Comparison of ENCODE assay signal across 13 cellular contexts in the genomic region with DNA sequence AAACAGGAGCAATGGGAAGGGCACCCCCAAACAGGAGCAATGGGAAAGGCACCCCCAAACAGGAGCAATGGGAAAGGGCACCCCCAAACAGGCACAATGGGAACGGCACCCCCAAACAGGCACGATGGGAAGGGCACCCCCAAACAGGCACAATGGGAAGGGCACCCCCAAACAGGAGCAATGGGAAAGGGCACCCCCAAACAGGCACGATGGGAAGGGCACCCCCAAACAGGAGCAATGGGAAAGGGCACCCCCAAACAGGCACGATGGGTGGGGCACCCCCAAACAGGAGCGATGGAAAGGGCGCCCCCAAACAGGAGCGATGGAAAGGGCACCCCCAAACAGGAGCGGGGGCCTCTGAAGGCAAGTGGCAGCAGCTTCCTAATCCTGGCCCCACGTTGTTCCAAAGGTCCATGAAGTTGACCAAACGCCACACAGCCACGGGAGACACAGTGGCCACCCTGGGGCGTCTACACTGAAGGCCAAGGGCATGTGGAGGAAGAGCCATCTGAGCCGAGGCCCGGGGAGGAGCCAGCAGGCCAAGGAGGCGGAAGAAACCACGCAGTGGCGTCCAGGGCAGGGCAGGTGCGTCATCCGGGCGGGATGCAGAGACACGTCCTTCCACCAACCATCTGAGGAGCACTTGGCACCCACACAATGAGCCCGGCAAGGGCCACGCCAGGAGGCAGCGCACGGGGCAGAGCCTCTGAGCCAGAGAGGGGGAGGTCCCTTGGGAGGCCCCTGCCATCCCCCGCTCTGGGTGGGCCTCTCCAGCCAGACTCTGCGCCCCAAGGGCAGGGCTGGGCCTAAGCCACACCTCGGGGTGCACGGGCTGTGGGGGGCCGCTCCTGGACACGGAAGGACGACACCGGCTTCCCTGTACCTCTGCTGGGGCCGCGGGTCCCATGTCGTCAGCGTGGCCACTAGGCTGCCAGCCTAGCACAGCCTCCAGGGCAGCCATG. TPM values are rescaled to one million over a fixed set of nuclear protein-coding genes. Genes with fewer than 3 reads are reported as not detected.
DNase-seq lines count a peak whose midpoint lies in the region; ATAC-seq, FAIRE-seq and TF ChIP-seq lines count a peak whose summit lies in the region.
"Had no signal": no experiment of that assay in that cellular context is flagged by ENCODE, and none has a peak within 500 bp of the region (broad histone marks: within the 10 kb centered on the region; RNA-seq: fewer than 3 reads in every experiment).

No MANE protein-coding gene starts in this region.

- no peak overlapping the region for H3K4me3 ChIP-seq in HepG2 (replicated peaks in 1 of 3; ENCODE audit: insufficient read depth in 1 of 3, low read depth in 2 of 3, low read length in 3 of 3)
- H3K4me3 ChIP-seq: HAP-1 had no signal

- DNase-seq in HT-29 (ENCODE audit: low spot score) (peak; percentile 93), HepG2 (ENCODE audit: low spot score) (no peak), NCI-H146 (lab: John Stamatoyannopoulos, UW) (no peak), epidermal melanocyte (ENCODE audit: insufficient read length, low spot score) (no peak)
- DNase-seq: NCI-H1436; NCI-H2081 treated with DMSO at 0.1 percent for 48 hours; NK-92 treated with Interleukin-12 subunit alpha and Interleukin-12 subunit beta, amount 100 ng/mL, for 24 hours had no signal

- peaks cover 0 to 11% (median 0%) of the 10 kb centered on the region in 5 experiments for H3K9me3 Mint-ChIP-seq in brain

- POLR2A ChIA-PET in HepG2 (lab: Yijun Ruan, JAX) = no interaction called here

- TF ChIP-seq CTCF in 22Rv1 (IDR thresholded peaks at IDR 0.05) (no peak), brain (conservative IDR thresholded peaks at IDR 0.05) (no peak), HepG2 (CRISPR knock-in tag; IDR thresholded peaks at IDR 0.05) (no peak)

- peak overlapping the region in 3 of 5 experiments; percentile 78 to 88 (median 82) for H3K27ac Mint-ChIP-seq in brain

- no peaks in the 10 kb centered on the region for H3K79me2 ChIP-seq in HepG2 (ENCODE audit: insufficient read depth, low read length)

- H3K36me3 ChIP-seq in HepG2 (replicated peaks in 1 of 2; ENCODE audit: control insufficient read depth in 1 of 2, insufficient read depth in 2 of 2, low read length in 2 of 2) = no peaks in the 10 kb centered on the region
- H3K36me3 ChIP-seq: HAP-1 had no signal

- peaks cover 82% of the 10 kb centered on the region for H3K4me1 Mint-ChIP-seq in brain

- intact Hi-C loops in HepG2 (cut with micrococcal nuclease; ENCODE audit: unreplicated experiment) = loop anchor here (5.0 kb wide), 1 partner anchor 105 kb away; no protein-coding TSS in a partner anchor

- H3K27ac ChIP-seq in 22Rv1 (peak overlapping the region; percentile 64), HepG2 (ENCODE audit: extremely low read length, insufficient read depth, low read length) (no peak overlapping the region)

- no peak for TF ChIP-seq POLR2A in HepG2 (IDR thresholded peaks at IDR 0.05; ENCODE audit: insufficient read depth in 1 of 2, low read depth in 2 of 2, low read length in 2 of 2)

- no peak overlapping the region for H3K4me3 Mint-ChIP-seq in brain

- no peak for TF ChIP-seq RAD21 in HepG2 (CRISPR knock-in tag; IDR thresholded peaks at IDR 0.05)

- no peaks in the 10 kb centered on the region for H3K9me3 ChIP-seq in HepG2 (ENCODE audit: low read length)
- H3K9me3 ChIP-seq: HAP-1 had no signal

- TF ChIP-seq EP300 in HepG2 (IDR thresholded peaks at IDR 0.05; ENCODE audit: low read depth in 2 of 2, low read length in 2 of 2) = no peak
- no peak for TF ChIP-seq EP300 in HepG2 (CRISPR knock-in tag; IDR thresholded peaks at IDR 0.05; ENCODE audit: borderline replicate concordance)

- ATAC-seq in HepG2 (no peak), HG03045 (IDR thresholded peaks at IDR 0.05; ENCODE audit: unreplicated experiment) (no peak), HG03135 (IDR thresholded peaks at IDR 0.05; ENCODE audit: unreplicated experiment) (no peak)

- no peak for FAIRE-seq in HepG2 (lab: Jason Lieb, UNC)
- FAIRE-seq: A204.1 had no signal

- H3K27me3 ChIP-seq in HepG2 (ENCODE audit: control insufficient read depth in 1 of 2, insufficient read depth in 2 of 2, low read length in 2 of 2) = peaks cover 32 to 85% of the 10 kb centered on the region in 2 experiments

- in situ Hi-C loops in HepG2 (cut with HindIII; ENCODE audit: extremely low pct_ligation_motif_present, low pct_unique_long_range_greater_than_20kb) = loop anchor here (10.0 kb wide), 1 partner anchor 88 kb away; no protein-coding TSS in a partner anchor

- no peak overlapping the region for H2AFZ ChIP-seq in HepG2 (ENCODE audit: low read length)

- 41% methylated on average over 37 of the region's 37 CpGs for WGBS in HepG2 (ENCODE audit: low lambda C conversion rate)

- BruUV-seq in HepG2 (replicated peaks; lab: Mats Ljungman, UMichigan) = no TSS peak

- no peak overlapping the region for H3K4me2 ChIP-seq in HepG2 (ENCODE audit: low read depth, low read length)

- H4K20me1 ChIP-seq in HepG2 (ENCODE audit: insufficient read depth, low read length) = no peaks in the 10 kb centered on the region; the same call in 1 of the 2 replicates

- H3K36me3 Mint-ChIP-seq in brain = no peaks in the 10 kb centered on the region

- H3K9ac ChIP-seq in HepG2 (ENCODE audit: insufficient read depth, low read depth, low read length) = no peak overlapping the region

- H3K4me1 ChIP-seq in HepG2 (ENCODE audit: insufficient read depth, low read length) = peaks cover 8% of the 10 kb centered on the region; the same call in 1 of the 2 replicates
- H3K4me1 ChIP-seq: HAP-1 had no signal

- CTCF ChIA-PET in HepG2 (lab: Yijun Ruan, JAX; ENCODE audit: low intra/inter-chr PET ratio, low total read pairs) = no interaction called here

- H3K27me3 Mint-ChIP-seq in brain = peaks cover 7% of the 10 kb centered on the region

TF ChIP-seq in HepG2, 621 proteins besides CTCF, POLR2A, EP300 and RAD21 (continues in another document):
- TF ChIP-seq EZH2 (conservative IDR thresholded peaks at IDR 0.05; ENCODE audit: low read depth, low read length) (no peak), ZNF644 (CRISPR knock-in tag; IDR thresholded peaks at IDR 0.05; ENCODE audit: low read depth) (no peak), ZNF776 (CRISPR knock-in tag; IDR thresholded peaks at IDR 0.05) (0 out of 2 replicates have a peak, but pooled peaks have one; percentile 44), AGO1 (IDR thresholded peaks at IDR 0.05; ENCODE audit: low read depth, low read length, poor library complexity, severe bottlenecking) (peak; percentile 18)

RNA-seq across cellular contexts. Expression of a gene that starts 21.5 kb away (rescaled TPM):
- total RNA-seq in HT-29 (2014; rRNA removed; shearing (Covaris generic)) = 76.6 and 78.7 TPM in 2 replicates
- polyA plus RNA-seq in brain (ENCODE audit: insufficient read depth, low read depth, low replicate concordance) (0.48 TPM), HepG2 (2011; rRNA removed) (0.12 and 0.17 TPM in 2 replicates)
- total RNA-seq in HepG2 (2016; rRNA removed; fragmentation: Illumina TruSeq; extraction: Trizol) = 0.09 TPM in 1 of 2 replicates, not detected in the other
- not detected in 2 replicates for total RNA-seq in HepG2 (2016; cell fraction: cytosol; rRNA removed; fragmentation: Illumina TruSeq; extraction: Trizol; ENCODE audit: low read depth)
- total RNA-seq in HepG2 (2016; cell fraction: insoluble cytoplasmic fraction; rRNA removed; fragmentation: Illumina TruSeq; extraction: Trizol) = 0.04 TPM in 1 of 2 replicates, not detected in the other
- 0.09 TPM in 1 of 2 replicates, not detected in the other for total RNA-seq in HepG2 (2016; cell fraction: membrane; rRNA removed; fragmentation: Illumina TruSeq; extraction: Trizol)
- 0.12 TPM in 1 of 2 replicates, not detected in the other for total RNA-seq in HepG2 (2016; cell fraction: nucleus; rRNA removed; fragmentation: Illumina TruSeq; extraction: Trizol)
- polyA plus RNA-seq in HepG2 (2011; cell fraction: cytosol; rRNA removed) = 0.09 and 0.12 TPM in 2 replicates
- 0.38 and 0.51 TPM in 2 replicates for polyA plus RNA-seq in HepG2 (2011; cell fraction: nucleus; rRNA removed)
- 0.09 and 0.19 TPM in 2 replicates for polyA plus RNA-seq in HepG2 (2012)
- not detected in 2 replicates for polyA plus RNA-seq in HepG2 (2016; cell fraction: cytosol; fragmentation: Illumina TruSeq; extraction: Trizol; ENCODE audit: low read depth)
- polyA plus RNA-seq in HepG2 (2016; cell fraction: insoluble cytoplasmic fraction; fragmentation: Illumina TruSeq; extraction: Trizol; ENCODE audit: low read depth) = 0.08 TPM in 1 of 2 replicates, not detected in the other
- 0.05 TPM in 1 of 2 replicates, not detected in the other for polyA plus RNA-seq in HepG2 (2016; cell fraction: membrane; fragmentation: Illumina TruSeq; extraction: Trizol; ENCODE audit: low read depth)
- polyA plus RNA-seq in HepG2 (2016; cell fraction: nucleus; fragmentation: Illumina TruSeq; extraction: Trizol; ENCODE audit: insufficient read depth, low read depth) = 0.35 and 0.41 TPM in 2 replicates
- polyA minus RNA-seq in HepG2 (2011; rRNA and poly(A)+ RNA removed; ENCODE audit: low replicate concordance) = 0.24 TPM in 1 of 2 replicates, not detected in the other
- polyA minus RNA-seq in HepG2 (2011; cell fraction: cytosol; rRNA and poly(A)+ RNA removed) = not detected in 2 replicates
- 0.12 and 0.13 TPM in 2 replicates for polyA minus RNA-seq in HepG2 (2011; cell fraction: nucleus; rRNA and poly(A)+ RNA removed)

RNA-seq across cellular contexts. Expression of a gene that starts 44.8 kb away (rescaled TPM):
- total RNA-seq in HT-29 (2014; rRNA removed; shearing (Covaris generic)) = 78.8 and 83.4 TPM in 2 replicates
- polyA plus RNA-seq in brain (ENCODE audit: insufficient read depth, low read depth, low replicate concordance) = 18.2 TPM
- total RNA-seq in HepG2 (2016; rRNA removed; fragmentation: Illumina TruSeq; extraction: Trizol) = 23.8 and 55.5 TPM in 2 replicates
- total RNA-seq in HepG2 (2016; cell fraction: cytosol; rRNA removed; fragmentation: Illumina TruSeq; extraction: Trizol; ENCODE audit: low read depth) = 21.3 and 22.4 TPM in 2 replicates
- 20.7 and 58.6 TPM in 2 replicates for total RNA-seq in HepG2 (2016; cell fraction: insoluble cytoplasmic fraction; rRNA removed; fragmentation: Illumina TruSeq; extraction: Trizol)
- total RNA-seq in HepG2 (2016; cell fraction: membrane; rRNA removed; fragmentation: Illumina TruSeq; extraction: Trizol) = 31.3 and 32.0 TPM in 2 replicates
- total RNA-seq in HepG2 (2016; cell fraction: nucleus; rRNA removed; fragmentation: Illumina TruSeq; extraction: Trizol) = 55.7 and 65.4 TPM in 2 replicates
- polyA plus RNA-seq in HepG2 (2011; rRNA removed) = 91.3 and 112 TPM in 2 replicates
- 53.2 and 96.9 TPM in 2 replicates for polyA plus RNA-seq in HepG2 (2011; cell fraction: cytosol; rRNA removed)
- polyA plus RNA-seq in HepG2 (2011; cell fraction: nucleus; rRNA removed) = 133 and 239 TPM in 2 replicates
- polyA plus RNA-seq in HepG2 (2012) = 48.1 and 97.6 TPM in 2 replicates
- polyA plus RNA-seq in HepG2 (2016; cell fraction: cytosol; fragmentation: Illumina TruSeq; extraction: Trizol; ENCODE audit: low read depth) = 14.3 and 17.6 TPM in 2 replicates
- polyA plus RNA-seq in HepG2 (2016; cell fraction: insoluble cytoplasmic fraction; fragmentation: Illumina TruSeq; extraction: Trizol; ENCODE audit: low read depth) = 25.9 and 26.2 TPM in 2 replicates
- 21.9 and 22.4 TPM in 2 replicates for polyA plus RNA-seq in HepG2 (2016; cell fraction: membrane; fragmentation: Illumina TruSeq; extraction: Trizol; ENCODE audit: low read depth)
- 114 and 125 TPM in 2 replicates for polyA plus RNA-seq in HepG2 (2016; cell fraction: nucleus; fragmentation: Illumina TruSeq; extraction: Trizol; ENCODE audit: insufficient read depth, low read depth)
- 44.0 and 104 TPM in 2 replicates for polyA minus RNA-seq in HepG2 (2011; rRNA and poly(A)+ RNA removed; ENCODE audit: low replicate concordance)
- polyA minus RNA-seq in HepG2 (2011; cell fraction: cytosol; rRNA and poly(A)+ RNA removed) = 27.7 and 39.2 TPM in 2 replicates
- 31.2 and 42.4 TPM in 2 replicates for polyA minus RNA-seq in HepG2 (2011; cell fraction: nucleus; rRNA and poly(A)+ RNA removed)

Comparison
In these comparisons a context has a peak if more than half of its experiments do, and no peak if none do; other contexts are left out.
1. RNA of a gene that starts 21.5 kb away (total RNA-seq): 76.6 to 78.7 TPM in HT-29; 0.04 to 0.12 TPM in HepG2; every median in the first group is over 10 times any median in the second.